12 cellular contexts compared by ENCODE assay signal in genomic region chr15:75840659-75841058, GRCh38. TPM values are rescaled to one million over a fixed set of nuclear protein-coding genes. Genes with fewer than 3 reads are reported as not detected.
DNase-seq lines count a peak whose midpoint lies in the region; ATAC-seq, FAIRE-seq and TF ChIP-seq lines count a peak whose summit lies in the region.
"Had no signal": no experiment of that assay in that cellular context is flagged by ENCODE, and none has a peak within 500 bp of the region (broad histone marks: within the 10 kb centered on the region; RNA-seq: fewer than 3 reads in every experiment).

No MANE protein-coding gene starts in this region.

- H3K4me3 ChIP-seq in AG10803 (ENCODE audit: low read length) = no peak overlapping the region
- no peak overlapping the region for H3K4me3 ChIP-seq in endothelial cell of umbilical vein (replicated peaks in 1 of 3; ENCODE audit: insufficient read depth in 1 of 3, low read depth in 1 of 3, low read length in 3 of 3)
- H3K4me3 ChIP-seq in esophagus squamous epithelium = no peak overlapping the region

- DNase-seq in AG10803 (ENCODE audit: low read depth) = peak; percentile 72
- peak; percentile 83 for DNase-seq in NCI-H226
- DNase-seq in endothelial cell of umbilical vein (ENCODE audit: low read depth, low spot score) = peak; percentile 74
- DNase-seq in mucosa of gallbladder (ENCODE audit: low spot score) = peak; percentile 40
- DNase-seq in esophagus squamous epithelium (lab: John Stamatoyannopoulos, UW) = no peak
- no peak for DNase-seq in T-cell
- DNase-seq in NCI-H1048 (lab: John Stamatoyannopoulos, UW) = no peak
- no peak for DNase-seq in CD1c-positive myeloid dendritic cell (ENCODE audit: extremely low spot score)
- DNase-seq: activated effector memory CD4-positive, alpha-beta T cell treated with anti-CD3 and anti-CD28 coated beads, Interleukin-2, amount 50 U/mL, for 16 hours; Calu3 had no signal

- intact Hi-C loops in endothelial cell of umbilical vein (cut with micrococcal nuclease) (no loop called here), esophagus squamous epithelium (cut with DNase I) (no loop called here)

- H3K4me1 Mint-ChIP-seq in T-cell = peaks cover 16 to 24% (median 16%) of the 10 kb centered on the region in 3 donors

- peaks cover 15% of the 10 kb centered on the region for H3K79me2 ChIP-seq in endothelial cell of umbilical vein (ENCODE audit: control insufficient read depth, insufficient read depth, low read length)

- no peak overlapping the region for H2AFZ ChIP-seq in endothelial cell of umbilical vein (ENCODE audit: low read depth, low read length)

- no peak overlapping the region for H3K4me3 Mint-ChIP-seq in T-cell

- H3K27ac ChIP-seq in endothelial cell of umbilical vein (ENCODE audit: insufficient read depth, low read depth, low read length) = no peak overlapping the region
- no peak overlapping the region for H3K27ac ChIP-seq in esophagus squamous epithelium

- H3K9ac ChIP-seq in endothelial cell of umbilical vein (replicated peaks; ENCODE audit: extremely low read depth, insufficient read depth, low read length) = no peak overlapping the region

- no peaks in the 10 kb centered on the region for H3K36me3 Mint-ChIP-seq in T-cell

- CTCF ChIA-PET in endothelial cell of umbilical vein (lab: Charles Lee) (interaction anchor here (0.8 to 2.9 kb wide), 7 partner anchors 8 to 81 kb away, joined by 3 to 11 read pairs (median 5); no protein-coding TSS in a partner anchor), T-cell (lab: Charles Lee) (interaction anchor here in 1 of 2 donors (0.6 kb wide), 1 partner anchor 120 kb away, joined by 4 read pairs; no protein-coding TSS in a partner anchor)

- no peaks in the 10 kb centered on the region for H4K20me1 ChIP-seq in endothelial cell of umbilical vein (replicated peaks; ENCODE audit: control insufficient read depth, extremely low read depth, insufficient read depth, low read length)

- no peak for ATAC-seq in T-cell (replicated peaks in 1 of 4)

- no peaks in the 10 kb centered on the region for H3K9me3 ChIP-seq in endothelial cell of umbilical vein (replicated peaks; ENCODE audit: control insufficient read depth, insufficient read depth, low read length)
- H3K9me3 ChIP-seq in esophagus squamous epithelium = no peaks in the 10 kb centered on the region

- H3K4me2 ChIP-seq in endothelial cell of umbilical vein (ENCODE audit: insufficient read depth, low read length) = no peak overlapping the region

- no peaks in the 10 kb centered on the region for H3K9me3 Mint-ChIP-seq in T-cell

- H3K36me3 ChIP-seq in endothelial cell of umbilical vein (ENCODE audit: control insufficient read depth in 2 of 2, extremely low read depth in 1 of 2, insufficient read depth in 2 of 2, low read length in 2 of 2) (no peaks in the 10 kb centered on the region), esophagus squamous epithelium (no peaks in the 10 kb centered on the region)

- H3K27me3 Mint-ChIP-seq in T-cell = no peaks in the 10 kb centered on the region

- TF ChIP-seq CTCF in AG10803 (conservative IDR thresholded peaks at IDR 0.05; ENCODE audit: low read length) (no peak), endothelial cell of umbilical vein (IDR thresholded peaks at IDR 0.05; ENCODE audit: extremely low read depth in 1 of 2, insufficient read depth in 1 of 2, low read depth in 1 of 2, low read length in 2 of 2) (no peak), esophagus squamous epithelium (IDR thresholded peaks at IDR 0.05) (no peak)

- H3K9me1 ChIP-seq in endothelial cell of umbilical vein (replicated peaks; ENCODE audit: control insufficient read depth, extremely low read depth, insufficient read depth, low read length) = no peaks in the 10 kb centered on the region

- no peak for TF ChIP-seq POLR2A in endothelial cell of umbilical vein (IDR thresholded peaks at IDR 0.05; ENCODE audit: low read depth, low read length)
- TF ChIP-seq POLR2A in esophagus squamous epithelium (IDR thresholded peaks at IDR 0.05) = no peak

- peaks cover 23% of the 10 kb centered on the region for H3K4me1 ChIP-seq in endothelial cell of umbilical vein (ENCODE audit: control insufficient read depth, extremely low read depth, insufficient read depth, low read length)
- H3K4me1 ChIP-seq in esophagus squamous epithelium = peaks cover 19 to 52% (median 22%) of the 10 kb centered on the region in 3 donors

- POLR2A ChIA-PET in endothelial cell of umbilical vein (lab: Charles Lee) (no interaction called here), T-cell (lab: Charles Lee) (interaction anchor here in 1 of 2 donors (0.7 kb wide), 2 partner anchors 15 to 53 kb away, joined by 3 read pairs; no protein-coding TSS in a partner anchor)

- no peak overlapping the region for H3K27ac Mint-ChIP-seq in T-cell

- FAIRE-seq in endothelial cell of umbilical vein (lab: Jason Lieb, UNC) = peak; percentile 53
- FAIRE-seq: frontal cortex, TTC549 had no signal

- no peaks in the 10 kb centered on the region for H3K27me3 ChIP-seq in endothelial cell of umbilical vein (ENCODE audit: control insufficient read depth in 2 of 2, insufficient read depth in 2 of 2, low read length in 2 of 2)
- no peaks in the 10 kb centered on the region for H3K27me3 ChIP-seq in esophagus squamous epithelium

- dilution Hi-C loops in endothelial cell of umbilical vein (cut with MboI; ENCODE audit: extremely low pct_ligation_motif_present, low sequenced_read_pairs) = no loop called here

- no TSS peak for BruUV-seq in endothelial cell of umbilical vein (replicated peaks; lab: Mats Ljungman, UMichigan)

TF ChIP-seq in endothelial cell of umbilical vein, 7 proteins besides CTCF, POLR2A, EP300 and RAD21:
- no peak for TF ChIP-seq FOS (IDR thresholded peaks at IDR 0.05; ENCODE audit: borderline replicate concordance, insufficient read depth, low read length)
- TF ChIP-seq MAX (IDR thresholded peaks at IDR 0.05; ENCODE audit: insufficient read depth, insufficient read length) = peak; percentile 66

RNA-seq across cellular contexts. Expression of gene UBE2Q2, which starts 2.6 kb away (rescaled TPM):
- total RNA-seq in endothelial cell of umbilical vein (28.5 and 32.8 TPM in 2 replicates), mucosa of gallbladder (33.7 TPM), esophagus squamous epithelium (10 to 100 TPM in 3 of 4 donors, 1 to 10 TPM in 1; 9.1 to 40.2 (median 25.6) TPM), T-cell (10 to 100 TPM; 28.6 to 40.9 (median 36.9) TPM)
- 8.9 and 12.9 TPM in 2 replicates for polyA plus RNA-seq in endothelial cell of umbilical vein
- 16.0 and 16.5 TPM in 2 replicates for polyA plus RNA-seq in endothelial cell of umbilical vein (2011; cell fraction: cytosol; rRNA removed)
- 24.1 and 31.9 TPM in 2 replicates for polyA plus RNA-seq in endothelial cell of umbilical vein (2011; cell fraction: nucleus; rRNA removed)
- 21.2 and 33.3 TPM in 2 replicates for polyA plus RNA-seq in endothelial cell of umbilical vein (2012)
- polyA minus RNA-seq in endothelial cell of umbilical vein = 11.3 and 14.0 TPM in 2 replicates
- polyA minus RNA-seq in endothelial cell of umbilical vein (2011; cell fraction: cytosol; rRNA and poly(A)+ RNA removed) = 8.7 TPM
- 19.0 and 38.4 TPM in 2 replicates for polyA minus RNA-seq in endothelial cell of umbilical vein (2011; cell fraction: nucleus; rRNA and poly(A)+ RNA removed)

Comparison
In these comparisons a context has a peak if more than half of its experiments do, and no peak if none do; other contexts are left out.
1. DNase-seq: peak in AG10803 (single experiment), NCI-H226 (single experiment), endothelial cell of umbilical vein (single experiment) and mucosa of gallbladder (single experiment); none in esophagus squamous epithelium (single experiment), T-cell (0 of 34), NCI-H1048 (single experiment) and CD1c-positive myeloid dendritic cell (single experiment).